Comparison of ENCODE assay signal across 8 cellular contexts in the genomic region with DNA sequence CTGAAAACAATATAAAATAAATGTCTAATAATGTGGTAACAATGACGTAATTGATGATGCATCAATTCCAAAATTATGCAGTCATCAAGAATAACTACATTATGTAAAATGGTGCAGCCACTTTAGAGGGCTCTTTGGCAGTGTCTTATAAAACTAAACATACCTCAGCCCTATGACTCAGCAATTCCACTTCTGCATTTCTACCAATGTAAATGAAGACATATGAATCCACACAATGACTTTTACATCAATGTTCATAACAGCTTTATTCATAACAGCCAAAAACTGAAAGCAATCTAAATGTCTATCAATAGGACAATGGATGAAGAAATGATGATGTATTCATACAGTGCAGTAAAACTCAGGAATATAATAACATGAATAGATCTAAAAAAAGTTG.
A peak's percentile ranks its signal among the peaks of the same experiment; 100 is the strongest.
DNase-seq lines count a peak whose midpoint lies in the region; ATAC-seq and TF ChIP-seq lines count a peak whose summit lies in the region.

No MANE protein-coding gene starts in this region.

- 5% methylated on average over 1 of the region's 1 CpG for WGBS in SK-N-SH (ENCODE audit: low lambda C conversion rate)

- H3K9me2 ChIP-seq in SK-N-SH (no peaks in the 10 kb centered on the region), PC-9 (ENCODE audit: insufficient read depth) (no peaks in the 10 kb centered on the region)

- peak; percentile 81 for ATAC-seq in GM18861 (IDR thresholded peaks at IDR 0.05; ENCODE audit: unreplicated experiment)
- ATAC-seq in HG03460 (IDR thresholded peaks at IDR 0.05; ENCODE audit: unreplicated experiment): peak; percentile 74

- intact Hi-C loops in PC-9 (cut with micrococcal nuclease; ENCODE audit: unreplicated experiment): no loop called here

- H3K36me3 Mint-ChIP-seq in CD8-positive, alpha-beta memory T cell: peaks cover 0 to 2% (median 0%) of the 10 kb centered on the region in 3 donors

- CTCF ChIA-PET in SK-N-SH (lab: Yijun Ruan, JAX): interaction anchor here (1.2 to 3.6 kb wide), 3 partner anchors 8 to 194 kb away, joined by 3 to 14 read pairs (median 3); no protein-coding TSS in a partner anchor
- CTCF ChIA-PET in PC-9 (lab: Charles Lee): no interaction called here
- CTCF ChIA-PET in CD8-positive, alpha-beta memory T cell (lab: Charles Lee): no interaction called here

- H3K27me3 ChIP-seq in SK-N-SH (ENCODE audit: insufficient read depth) (no peaks in the 10 kb centered on the region), PC-9 (ENCODE audit: insufficient read depth, low read depth) (no peaks in the 10 kb centered on the region)
- no peaks in the 10 kb centered on the region for H3K27me3 ChIP-seq in CD8-positive, alpha-beta memory T cell (ENCODE audit: insufficient read depth, low read length, poor library complexity, severe bottlenecking)

- POLR2A ChIA-PET in SK-N-SH (lab: Yijun Ruan, JAX) (no interaction called here), PC-9 (lab: Charles Lee; ENCODE audit: unreplicated experiment) (no interaction called here)
- POLR2A ChIA-PET in CD8-positive, alpha-beta memory T cell (lab: Charles Lee): no interaction called here

- TF ChIP-seq RAD21 in SK-N-SH (IDR thresholded peaks at IDR 0.05; ENCODE audit: low read length): no peak

- H3K9ac ChIP-seq in SK-N-SH: no peak overlapping the region

- H3K36me3 ChIP-seq in SK-N-SH (replicated peaks in 1 of 2; ENCODE audit: control insufficient read depth in 1 of 2, insufficient read depth in 2 of 2, low read length in 1 of 2) (peaks cover 0 to 4% of the 10 kb centered on the region in 2 experiments), PC-9 (ENCODE audit: low read depth) (no peaks in the 10 kb centered on the region)
- no peaks in the 10 kb centered on the region for H3K36me3 ChIP-seq in CD8-positive, alpha-beta memory T cell (ENCODE audit: insufficient read depth, low read length)

- H3K9me3 Mint-ChIP-seq in CD8-positive, alpha-beta memory T cell: no peaks in the 10 kb centered on the region

- H3K79me2 ChIP-seq in SK-N-SH (ENCODE audit: insufficient read depth) (peaks cover 7% of the 10 kb centered on the region), PC-9 (ENCODE audit: low read depth) (no peaks in the 10 kb centered on the region)

- H3K4me1 ChIP-seq in SK-N-SH (ENCODE audit: control insufficient read depth in 1 of 2, insufficient read depth in 2 of 2, low read depth in 1 of 2, low read length in 1 of 2): peaks cover 5 to 6% of the 10 kb centered on the region in 2 experiments; a peak in 3 of 4 replicates
- H3K4me1 ChIP-seq in PC-9 (replicated peaks; ENCODE audit: insufficient read depth): no peaks in the 10 kb centered on the region
- H3K4me1 ChIP-seq in CD8-positive, alpha-beta memory T cell (ENCODE audit: insufficient read depth, low read length): no peaks in the 10 kb centered on the region

- no TSS peak for BruUV-seq in PC-9 (replicated peaks; lab: Mats Ljungman, UMichigan)

- peaks cover 0 to 4% (median 2%) of the 10 kb centered on the region in 3 donors for H3K4me1 Mint-ChIP-seq in CD8-positive, alpha-beta memory T cell

- H3K27ac Mint-ChIP-seq in CD8-positive, alpha-beta memory T cell: no peak overlapping the region

- no peak overlapping the region; the same call in 1 of the 2 replicates for H3K4me2 ChIP-seq in SK-N-SH
- H3K4me2 ChIP-seq in PC-9: no peak overlapping the region

- no peak overlapping the region for H3K4me3 Mint-ChIP-seq in CD8-positive, alpha-beta memory T cell

- DNase-seq in SK-N-SH (no peak), lung microvascular endothelial cell (ENCODE audit: low read depth in 2 of 2) (peak; percentile 33 to 37), PC-9 (no peak), NCI-H1105 treated with DMSO at 0.1 percent for 48 hours (lab: John Stamatoyannopoulos, UW) (no peak)
- no peak for DNase-seq in activated T-cell treated with anti-CD3 and anti-CD28 coated beads, Interleukin-2, amount 50 U/mL, for 1 hour
- DNase-seq in CD8-positive, alpha-beta memory T cell: no peak

- no peaks in the 10 kb centered on the region for H4K20me1 ChIP-seq in SK-N-SH (ENCODE audit: insufficient read depth)
- no peaks in the 10 kb centered on the region for H4K20me1 ChIP-seq in PC-9 (ENCODE audit: insufficient read depth)

- no peak overlapping the region for H3K4me3 ChIP-seq in SK-N-SH (ENCODE audit: low read depth in 2 of 2, low read length in 1 of 2)
- H3K4me3 ChIP-seq in PC-9: no peak overlapping the region
- H3K4me3 ChIP-seq in CD8-positive, alpha-beta memory T cell (ENCODE audit: low read length): no peak overlapping the region

- H3F3A ChIP-seq in SK-N-SH (replicated peaks; ENCODE audit: insufficient read depth): peaks cover 39% of the 10 kb centered on the region
- H3F3A ChIP-seq in PC-9 (ENCODE audit: insufficient read depth, low read depth): no peaks in the 10 kb centered on the region

- TF ChIP-seq EP300 in SK-N-SH (IDR thresholded peaks at IDR 0.05; ENCODE audit: borderline replicate concordance in 1 of 2, low read depth in 1 of 2, low read length in 1 of 2): peak in 1 of 2 experiments; percentile 69; a peak in 1 of 4 replicates

- no peak overlapping the region for H2AFZ ChIP-seq in SK-N-SH (ENCODE audit: low read depth)
- H2AFZ ChIP-seq in PC-9: no peak overlapping the region

- H3K9me3 ChIP-seq in SK-N-SH: no peaks in the 10 kb centered on the region
- H3K9me3 ChIP-seq in PC-9 (ENCODE audit: insufficient read depth, low read depth): no peaks in the 10 kb centered on the region
- no peaks in the 10 kb centered on the region for H3K9me3 ChIP-seq in CD8-positive, alpha-beta memory T cell (ENCODE audit: low read length)

- H3K27me3 Mint-ChIP-seq in CD8-positive, alpha-beta memory T cell: no peaks in the 10 kb centered on the region

- H3K27ac ChIP-seq in SK-N-SH (ENCODE audit: low read depth in 2 of 2, low read length in 1 of 2) (peak overlapping the region; percentile 53 to 85), PC-9 (no peak overlapping the region)
- no peak overlapping the region for H3K27ac ChIP-seq in CD8-positive, alpha-beta memory T cell (ENCODE audit: low read depth, low read length)

- no peak for TF ChIP-seq CTCF in SK-N-SH (IDR thresholded peaks at IDR 0.05)
- no peak for TF ChIP-seq CTCF in PC-9 (conservative IDR thresholded peaks at IDR 0.05)

TF ChIP-seq in SK-N-SH, 30 proteins besides CTCF, POLR2A, EP300 and RAD21:
- peak; percentile 86 for TF ChIP-seq JUND (IDR thresholded peaks at IDR 0.05)
- TF ChIP-seq, protein P1, sequence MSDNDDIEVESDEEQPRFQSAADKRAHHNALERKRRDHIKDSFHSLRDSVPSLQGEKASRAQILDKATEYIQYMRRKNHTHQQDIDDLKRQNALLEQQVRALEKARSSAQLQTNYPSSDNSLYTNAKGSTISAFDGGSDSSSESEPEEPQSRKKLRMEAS (IDR thresholded peaks at IDR 0.05; ENCODE audit: low read depth): no peak
- TF ChIP-seq NRF1 (IDR thresholded peaks at IDR 0.05; ENCODE audit: low read depth, low read length): no peak
- peak; percentile 78; the same call in 1 of the 2 replicates for TF ChIP-seq TCF12 (IDR thresholded peaks at IDR 0.05)
- peak; percentile 75 for TF ChIP-seq FOSL2 (IDR thresholded peaks at IDR 0.05; ENCODE audit: borderline replicate concordance, low read depth)
- TF ChIP-seq, protein P2, sequence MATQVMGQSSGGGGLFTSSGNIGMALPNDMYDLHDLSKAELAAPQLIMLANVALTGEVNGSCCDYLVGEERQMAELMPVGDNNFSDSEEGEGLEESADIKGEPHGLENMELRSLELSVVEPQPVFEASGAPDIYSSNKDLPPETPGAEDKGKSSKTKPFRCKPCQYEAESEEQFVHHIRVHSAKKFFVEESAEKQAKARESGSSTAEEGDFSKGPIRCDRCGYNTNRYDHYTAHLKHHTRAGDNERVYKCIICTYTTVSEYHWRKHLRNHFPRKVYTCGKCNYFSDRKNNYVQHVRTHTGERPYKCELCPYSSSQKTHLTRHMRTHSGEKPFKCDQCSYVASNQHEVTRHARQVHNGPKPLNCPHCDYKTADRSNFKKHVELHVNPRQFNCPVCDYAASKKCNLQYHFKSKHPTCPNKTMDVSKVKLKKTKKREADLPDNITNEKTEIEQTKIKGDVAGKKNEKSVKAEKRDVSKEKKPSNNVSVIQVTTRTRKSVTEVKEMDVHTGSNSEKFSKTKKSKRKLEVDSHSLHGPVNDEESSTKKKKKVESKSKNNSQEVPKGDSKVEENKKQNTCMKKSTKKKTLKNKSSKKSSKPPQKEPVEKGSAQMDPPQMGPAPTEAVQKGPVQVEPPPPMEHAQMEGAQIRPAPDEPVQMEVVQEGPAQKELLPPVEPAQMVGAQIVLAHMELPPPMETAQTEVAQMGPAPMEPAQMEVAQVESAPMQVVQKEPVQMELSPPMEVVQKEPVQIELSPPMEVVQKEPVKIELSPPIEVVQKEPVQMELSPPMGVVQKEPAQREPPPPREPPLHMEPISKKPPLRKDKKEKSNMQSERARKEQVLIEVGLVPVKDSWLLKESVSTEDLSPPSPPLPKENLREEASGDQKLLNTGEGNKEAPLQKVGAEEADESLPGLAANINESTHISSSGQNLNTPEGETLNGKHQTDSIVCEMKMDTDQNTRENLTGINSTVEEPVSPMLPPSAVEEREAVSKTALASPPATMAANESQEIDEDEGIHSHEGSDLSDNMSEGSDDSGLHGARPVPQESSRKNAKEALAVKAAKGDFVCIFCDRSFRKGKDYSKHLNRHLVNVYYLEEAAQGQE (IDR thresholded peaks at IDR 0.05; ENCODE audit: low read depth, low read length): no peak
- TF ChIP-seq YY1 (IDR thresholded peaks at IDR 0.05; ENCODE audit: low read depth): 0 out of 2 replicates have a peak, but pooled peaks have one; percentile 31
- TF ChIP-seq GABPA (IDR thresholded peaks at IDR 0.05; ENCODE audit: low read depth): no peak
- TF ChIP-seq NFIC (IDR thresholded peaks at IDR 0.05; ENCODE audit: borderline replicate concordance): peak; percentile 64
- TF ChIP-seq TEAD4 (IDR thresholded peaks at IDR 0.05; ENCODE audit: borderline replicate concordance, insufficient read depth): peak; percentile 60; the same call in 1 of the 2 replicates
- peak; percentile 59 for TF ChIP-seq PBX3 (IDR thresholded peaks at IDR 0.05)

Comparison
In these comparisons a context has a peak if more than half of its experiments do, and no peak if none do; other contexts are left out.
1. DNase-seq: peak in lung microvascular endothelial cell (2 of 2); none in SK-N-SH (single experiment), activated T-cell treated with anti-CD3 and anti-CD28 coated beads, Interleukin-2, amount 50 U/mL, for 1 hour (single experiment), PC-9 (0 of 2), NCI-H1105 treated with DMSO at 0.1 percent for 48 hours (single experiment) and CD8-positive, alpha-beta memory T cell (0 of 5).
2. H3K27ac ChIP-seq: peak in SK-N-SH (2 of 2); none in PC-9 (single experiment) and CD8-positive, alpha-beta memory T cell (single experiment).